In the genomic region with DNA sequence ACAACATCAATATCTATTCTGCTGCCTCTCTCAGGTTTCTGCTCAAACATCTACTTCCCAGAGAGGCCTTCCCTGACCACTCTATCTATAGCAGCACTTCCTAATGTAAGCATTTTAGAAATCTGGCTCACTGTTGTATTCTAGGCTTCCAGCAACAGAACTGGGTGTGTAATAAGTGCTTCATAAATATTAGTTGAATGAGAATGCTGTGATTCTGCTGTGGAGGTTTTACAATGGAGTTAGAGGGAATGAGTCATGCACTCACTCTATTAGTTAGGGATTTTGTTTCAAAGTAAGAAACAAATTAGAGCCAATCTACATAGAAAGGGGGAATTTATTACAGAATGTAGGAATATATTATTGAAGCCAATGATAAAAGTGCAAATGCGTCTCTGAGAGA, we compare ENCODE assay signal across 32 cellular contexts. TPM values are rescaled to one million over a fixed set of nuclear protein-coding genes. Genes with fewer than 3 reads are reported as not detected.
"Had no signal": no experiment of that assay in that cellular context is flagged by ENCODE, and none has a peak within 500 bp of the region (broad histone marks: within the 10 kb centered on the region; RNA-seq: fewer than 3 reads in every experiment).

No MANE protein-coding gene starts in this region.

- H3K9me3 ChIP-seq: esophagus squamous epithelium had no signal

- H3K4me3 ChIP-seq: esophagus squamous epithelium, gastroesophageal sphincter, heart right ventricle, hepatocyte had no signal

- ATAC-seq: activated CD8-positive, alpha-beta T cell treated with anti-CD3 and anti-CD28 coated beads for 36 hours; activated T-cell treated with anti-CD3 and anti-CD28 coated beads, Interleukin-2, amount 50 U/mL, for 4 hours; activated T-helper 17 cell treated with anti-CD3 and anti-CD28 coated beads, Interleukin-2, amount 50 U/mL, for 72 hours; effector memory CD8-positive, alpha-beta T cell; gastroesophageal sphincter; heart right ventricle; WTC11 had no signal

- H3K4me1 Mint-ChIP-seq: activated T-helper 17 cell treated with anti-CD3 and anti-CD28 coated beads, Interleukin-2, amount 50 U/mL, for 72 hours; WTC11 had no signal

- H2AFZ ChIP-seq: hepatocyte had no signal

- DNase-seq: activated CD4-positive, alpha-beta T cell treated with anti-CD3 and anti-CD28 coated beads for 1 hour; activated CD4-positive, alpha-beta T cell treated with anti-CD3 and anti-CD28 coated beads for 48 hours; activated CD4-positive, alpha-beta T cell treated with anti-CD3 and anti-CD28 coated beads, Interleukin-2, amount 50 U/mL, for 1 hour; activated CD4-positive, alpha-beta T cell treated with anti-CD3 and anti-CD28 coated beads, Interleukin-2, amount 50 U/mL, for 48 hours; activated CD8-positive, alpha-beta memory T cell treated with anti-CD3 and anti-CD28 coated beads for 24 hours; activated CD8-positive, alpha-beta T cell treated with anti-CD3 and anti-CD28 coated beads for 36 hours; activated effector memory CD4-positive, alpha-beta T cell treated with Interleukin-2 at 50 U/mL for 16 hours; activated gamma-delta T cell treated with Interleukin-2 at 50 U/mL for 16 hours; activated naive CD4-positive, alpha-beta T cell treated with anti-CD3 and anti-CD28 coated beads, Interleukin-2, amount 50 U/mL, for 16 hours; activated naive CD4-positive, alpha-beta T cell treated with Interleukin-2 at 50 U/mL for 16 hours; activated T-cell treated with anti-CD3 and anti-CD28 coated beads, Interleukin-2, amount 50 U/mL, for 4 hours; amniotic stem cell; aorta; brain microvascular endothelial cell; cortex of kidney; dermis blood vessel endothelial cell; effector CD4-positive, alpha-beta T cell; effector memory CD8-positive, alpha-beta T cell; esophagus squamous epithelium; foreskin melanocyte; heart right ventricle; T-helper 2 cell had no signal

- H3K27ac ChIP-seq: brain microvascular endothelial cell, epithelial cell of prostate, esophagus squamous epithelium, gastroesophageal sphincter, heart right ventricle, hepatocyte, VCaP had no signal

- H3K27me3 ChIP-seq: brain microvascular endothelial cell, esophagus squamous epithelium, heart right ventricle, hepatocyte had no signal

- H3K27ac Mint-ChIP-seq: activated CD8-positive, alpha-beta T cell treated with anti-CD3 and anti-CD28 coated beads for 36 hours; activated naive CD8-positive, alpha-beta T cell; activated T-helper 17 cell treated with anti-CD3 and anti-CD28 coated beads, Interleukin-2, amount 50 U/mL, for 72 hours; effector memory CD8-positive, alpha-beta T cell; WTC11 had no signal

- H3K4me3 Mint-ChIP-seq: activated CD8-positive, alpha-beta T cell treated with anti-CD3 and anti-CD28 coated beads for 36 hours; activated naive CD8-positive, alpha-beta T cell; activated T-cell treated with anti-CD3 and anti-CD28 coated beads, Interleukin-2, amount 50 U/mL, for 4 hours; activated T-helper 17 cell treated with anti-CD3 and anti-CD28 coated beads, Interleukin-2, amount 50 U/mL, for 72 hours; effector memory CD8-positive, alpha-beta T cell; WTC11 had no signal

- H3K36me3 Mint-ChIP-seq: activated naive CD8-positive, alpha-beta T cell had no signal

- H3K79me2 ChIP-seq: hepatocyte had no signal

- H3K4me2 ChIP-seq: hepatocyte had no signal

- H3K36me3 ChIP-seq: brain microvascular endothelial cell, esophagus squamous epithelium, gastroesophageal sphincter, heart right ventricle had no signal

- H3K4me1 ChIP-seq: esophagus squamous epithelium, gastroesophageal sphincter, heart right ventricle had no signal

RNA-seq across cellular contexts. Expression of a gene that starts 38.6 kb away (rescaled TPM):
- total RNA-seq: chondrocyte, fibroblast of lung, glomerular endothelial cell had no signal
